21 cellular contexts compared by ENCODE assay signal in the genomic region with DNA sequence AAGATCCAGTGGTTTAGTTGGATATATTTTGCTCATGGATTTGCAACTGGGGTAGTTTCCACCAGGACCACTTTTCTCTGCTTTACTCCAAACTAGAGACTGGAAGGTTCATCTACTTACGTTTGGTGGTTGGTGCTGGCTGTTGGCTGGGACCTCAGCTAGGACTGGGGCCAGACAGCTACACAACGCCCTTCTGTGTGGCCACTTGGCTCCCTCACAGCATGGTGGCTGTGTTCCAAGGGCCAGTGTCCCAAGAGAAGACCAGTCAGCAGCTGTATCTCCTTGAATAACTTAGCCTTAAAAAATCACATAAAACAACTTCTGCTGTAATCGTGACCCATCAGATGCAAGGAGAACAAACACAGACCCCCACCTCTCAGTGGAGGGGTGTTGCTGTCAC. TPM values are rescaled to one million over a fixed set of nuclear protein-coding genes. Genes with fewer than 3 reads are reported as not detected.
A peak's percentile ranks its signal among the peaks of the same experiment; 100 is the strongest.
DNase-seq lines count a peak whose midpoint lies in the region.
"Had no signal": no experiment of that assay in that cellular context is flagged by ENCODE, and none has a peak within 500 bp of the region (broad histone marks: within the 10 kb centered on the region; RNA-seq: fewer than 3 reads in every experiment).

No MANE protein-coding gene starts in this region.

- DNase-seq in C1 segment of cervical spinal cord (lab: John Stamatoyannopoulos, UW) (peak in 13 of 14 donors; percentile 16 to 83 (median 72)), anterior cingulate cortex (lab: John Stamatoyannopoulos, UW) (peak in 54 of 58 donors; percentile 17 to 92 (median 75)), hypothalamus (lab: John Stamatoyannopoulos, UW) (peak in 44 of 51 donors; percentile 28 to 95 (median 78)), posterior cingulate gyrus (peak; percentile 74 to 98 (median 88)), SHP77 (lab: John Stamatoyannopoulos, UW) (no peak), HT-29 (ENCODE audit: low spot score) (no peak), H7 (no peak)
- DNase-seq: ACHN; AML-193; Caco-2; CD4-positive, CD25-positive, alpha-beta regulatory T cell; DMS153; HFFc6; IMR-90; Karpas-422; NCI-H1105 treated with DMSO at 0.1 percent for 48 hours; NCI-H1694 treated with DMSO at 0.1 percent for 48 hours; NCI-H69; OCI-M1; SJCRH30 had no signal

- H3K4me3 ChIP-seq in H7 (ENCODE audit: insufficient read depth, low read depth, low read length), result no peak overlapping the region
- H3K4me3 ChIP-seq: SJCRH30 had no signal

- intact Hi-C loops in posterior cingulate gyrus (cut with DNase I), result no loop called here

- no peaks in the 10 kb centered on the region for H3K36me3 ChIP-seq in H7 (replicated peaks; ENCODE audit: control insufficient read depth, insufficient read depth, low read length)
- H3K36me3 ChIP-seq: SJCRH30 had no signal

- peaks cover 28% of the 10 kb centered on the region for H3K27me3 ChIP-seq in H7 (ENCODE audit: control insufficient read depth, insufficient read depth, low read length)
- H3K27me3 ChIP-seq: SJCRH30 had no signal

RNA-seq across cellular contexts. Expression of a gene that starts 4.2 kb away (rescaled TPM):
- 2.2 and 2.8 TPM in 2 replicates for total RNA-seq in HT-29 (2014; rRNA removed; shearing (Covaris generic))
- 9.3 and 9.5 TPM in 2 replicates for total RNA-seq in H7 (2014; rRNA removed; shearing (Covaris generic))
- total RNA-seq: HFFc6, RPMI7951 had no signal

RNA-seq across cellular contexts. Expression of a gene that starts 8.5 kb away (rescaled TPM):
- total RNA-seq in HT-29 (2014; rRNA removed; shearing (Covaris generic)), result 6.7 and 13.0 TPM in 2 replicates
- 15.5 and 16.5 TPM in 2 replicates for total RNA-seq in H7 (2014; rRNA removed; shearing (Covaris generic))

RNA-seq across cellular contexts. Expression of a gene that starts 41.9 kb away (rescaled TPM):
- 0.47 and 1.0 TPM in 2 replicates for total RNA-seq in HT-29 (2014; rRNA removed; shearing (Covaris generic))
- 1.7 TPM in 2 replicates for total RNA-seq in H7 (2014; rRNA removed; shearing (Covaris generic))

RNA-seq across cellular contexts. Expression of a gene that starts 45.9 kb away (rescaled TPM):
- total RNA-seq in HT-29 (2014; rRNA removed; shearing (Covaris generic)), result 81.6 and 97.8 TPM in 2 replicates
- total RNA-seq in H7 (2014; rRNA removed; shearing (Covaris generic)), result 26.7 and 29.7 TPM in 2 replicates

Comparison
In these comparisons a context has a peak if more than half of its experiments do, and no peak if none do; other contexts are left out.
1. DNase-seq: peak in C1 segment of cervical spinal cord (13 of 14), anterior cingulate cortex (54 of 58), hypothalamus (44 of 51) and posterior cingulate gyrus (10 of 10); none in SHP77 (0 of 2), HT-29 (single experiment) and H7 (single experiment).